ENCODE assay signal across 8 cellular contexts in genomic region chr11:117098269-117099231, GRCh38. TPM values are rescaled to one million over a fixed set of nuclear protein-coding genes. Genes with fewer than 3 reads are reported as not detected.
DNase-seq lines count a peak whose midpoint lies in the region; ATAC-seq and TF ChIP-seq lines count a peak whose summit lies in the region.

Gene SIK3 (minus strand): TSS chr11:117098428. CDS start chr11:117098415, 13 bp downstream.

- H3K9me3 ChIP-seq in prostate gland, result no peaks in the 10 kb centered on the region

- H3K4me1 ChIP-seq in prostate gland (replicated peaks), result no peaks in the 10 kb centered on the region

- no peaks in the 10 kb centered on the region for H3K27me3 ChIP-seq in prostate gland (replicated peaks; ENCODE audit: insufficient read depth)

- peak within 1 kb of the TSS; percentile 91 to 96 for H3K27ac ChIP-seq in prostate gland

- TF ChIP-seq CTCF in GM12872 (IDR thresholded peaks at IDR 0.05; ENCODE audit: insufficient read depth, low read depth, low read length) (peak; percentile 41), prostate gland (IDR thresholded peaks at IDR 0.05) (peak in 2 of 4 experiments; percentile 8 to 35)

- ATAC-seq in HG02798 (IDR thresholded peaks at IDR 0.05; ENCODE audit: poor library complexity, unreplicated experiment) (peak; percentile 88), left cardiac atrium (peak; percentile 93 to 94)

- H3K4me3 ChIP-seq in prostate gland, result peak within 1 kb of the TSS; percentile 88 to 97

- peak; percentile 71 for TF ChIP-seq POLR2A in prostate gland (IDR thresholded peaks at IDR 0.05)

- 1% methylated on average over 64 of the region's 78 CpGs for WGBS in prostate gland

- intact Hi-C loops in T-helper 1 cell treated with Interleukin-12 subunit alpha and Interleukin-12 subunit beta and Interleukin-4 antibody, amounts not matched to agents 30 ng/mL and 1 ng/mL, for 36 hours (cut with micrococcal nuclease), result loop anchor here (1.0 to 5.0 kb wide), 5 partner anchors 46 to 325 kb away; partner anchors contain the start of genes CEP164, PAFAH1B2 and ZPR1
- intact Hi-C loops in left cardiac atrium (cut with DNase I) (loop anchor here in 1 of 2 donors (10.0 kb wide), 1 partner anchor 74 kb away; no protein-coding TSS in a partner anchor), prostate gland (cut with DNase I) (no loop called here)

- DNase-seq in NCI-H1436 treated with DMSO at 0.1 percent for 48 hours (lab: John Stamatoyannopoulos, UW) (peak; percentile 59), amniotic epithelial cell (ENCODE audit: low read depth) (peak; percentile 81), left cardiac atrium (peak; percentile 96), prostate gland (ENCODE audit: low spot score) (peak; percentile 91), ureter (ENCODE audit: low spot score) (peak; percentile 94)

- H3K36me3 ChIP-seq in prostate gland, result no peaks in the 10 kb centered on the region

RNA-seq across cellular contexts. Expression of gene SIK3, which starts in this region (rescaled TPM):
- 40.0 and 43.7 TPM in 2 replicates for total RNA-seq in T-helper 1 cell treated with Interleukin-12 subunit alpha and Interleukin-12 subunit beta and Interleukin-4 antibody, amounts not matched to agents 30 ng/mL and 1 ng/mL, for 36 hours
- 10 to 100 TPM; 22.4 to 36.9 TPM for total RNA-seq in left cardiac atrium
- total RNA-seq in prostate gland, result 10 to 100 TPM; 26.2 to 77.6 TPM
- 56.5 TPM for total RNA-seq in ureter

Comparison
In these comparisons a context has a peak if more than half of its experiments do, and no peak if none do; other contexts are left out.
1. Peak in every context shown above with its lines: DNase-seq, ATAC-seq, H3K4me3 ChIP-seq and H3K27ac ChIP-seq.